23 cellular contexts compared by ENCODE assay signal in the genomic region with DNA sequence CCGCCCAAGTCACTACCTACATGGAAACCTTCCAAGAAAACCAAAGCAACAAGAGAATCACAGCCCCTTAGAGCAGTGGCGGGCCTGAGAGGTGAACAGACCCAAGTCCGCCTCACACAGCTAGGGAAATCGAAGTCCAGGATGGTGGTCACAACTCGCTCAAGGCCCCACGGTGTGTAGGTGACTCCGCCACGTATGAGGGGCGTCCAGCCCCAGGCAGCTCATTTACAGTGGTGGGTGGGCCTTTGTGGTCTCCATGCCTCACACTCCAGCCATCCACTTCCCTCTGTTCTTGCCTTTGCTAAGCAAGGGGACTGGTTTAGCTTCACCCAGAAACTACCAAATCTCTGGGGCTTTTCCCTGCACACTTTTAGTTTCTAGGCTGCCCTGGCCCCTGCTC.
"Had no signal": no experiment of that assay in that cellular context is flagged by ENCODE, and none has a peak within 500 bp of the region (broad histone marks: within the 10 kb centered on the region; RNA-seq: fewer than 3 reads in every experiment).

No MANE protein-coding gene starts in this region.

- ATAC-seq: activated CD8-positive, alpha-beta T cell treated with anti-CD3 and anti-CD28 coated beads, Interleukin-2, amount 10 ng/mL, durations not matched to agents 7 days and 5 days; activated naive CD4-positive, alpha-beta T cell treated with anti-CD3 and anti-CD28 coated beads, Interleukin-2, amount 50 U/mL, for 72 hours; effector memory CD8-positive, alpha-beta T cell; naive thymus-derived CD8-positive, alpha-beta T cell; stimulated activated naive CD8-positive, alpha-beta T cell treated with anti-CD3 and anti-CD28 coated beads, Interleukin-15, Interleukin-2, amounts not matched to agents 100 U/mL and 50 U/mL, for 24 hours; upper lobe of right lung had no signal

- H3K79me2 ChIP-seq: hepatocyte had no signal

- H3K27me3 ChIP-seq: colonic mucosa, dorsolateral prefrontal cortex, ovary had no signal

- H3K27ac Mint-ChIP-seq: activated CD4-positive, alpha-beta T cell treated with anti-CD3 and anti-CD28 coated beads, Interleukin-2, amount 10 ng/mL, durations not matched to agents 7 days and 5 days; activated CD8-positive, alpha-beta T cell treated with anti-CD3 and anti-CD28 coated beads, Interleukin-2, amount 10 ng/mL, durations not matched to agents 7 days and 5 days; activated naive CD4-positive, alpha-beta T cell treated with anti-CD3 and anti-CD28 coated beads, Interleukin-2, amount 50 U/mL, for 72 hours; activated T-helper 1 cell treated with anti-CD3 and anti-CD28 coated beads, Interleukin-12 subunit alpha, Interleukin-12 subunit beta, Interleukin-2, Interleukin-4 antibody, amounts not matched to agents 30 ng/mL and 10 ng/mL and 1 ng/mL, durations not matched to agents 14 hours and 24 hours and 36 hours; effector memory CD8-positive, alpha-beta T cell; immature natural killer cell; mesothelial cell of epicardium had no signal

- H3K4me3 Mint-ChIP-seq: activated CD4-positive, alpha-beta T cell treated with anti-CD3 and anti-CD28 coated beads, Interleukin-2, amount 10 ng/mL, durations not matched to agents 7 days and 5 days; activated CD8-positive, alpha-beta T cell treated with anti-CD3 and anti-CD28 coated beads, Interleukin-2, amount 10 ng/mL, durations not matched to agents 7 days and 5 days; activated T-helper 1 cell treated with anti-CD3 and anti-CD28 coated beads, Interleukin-12 subunit alpha, Interleukin-12 subunit beta, Interleukin-2, Interleukin-4 antibody, amounts not matched to agents 30 ng/mL and 10 ng/mL and 1 ng/mL, durations not matched to agents 14 hours and 24 hours and 36 hours; central memory CD8-positive, alpha-beta T cell; effector memory CD8-positive, alpha-beta T cell; immature natural killer cell; mesothelial cell of epicardium had no signal

- H3K4me1 ChIP-seq: prostate gland had no signal

- H3K36me3 Mint-ChIP-seq: activated naive CD4-positive, alpha-beta T cell treated with anti-CD3 and anti-CD28 coated beads, Interleukin-2, amount 50 U/mL, for 72 hours; immature natural killer cell; mesothelial cell of epicardium; naive thymus-derived CD8-positive, alpha-beta T cell had no signal

- DNase-seq: activated CD4-positive, alpha-beta T cell treated with anti-CD3 and anti-CD28 coated beads, Interleukin-2, amount 10 ng/mL, durations not matched to agents 7 days and 5 days; activated CD4-positive, CD25-positive, alpha-beta regulatory T cell treated with anti-CD3 and anti-CD28 coated beads, Interleukin-2, amount 50 U/mL, for 72 hours; activated CD8-positive, alpha-beta T cell treated with anti-CD3 and anti-CD28 coated beads, Interleukin-2, amount 10 ng/mL, durations not matched to agents 7 days and 5 days; colonic mucosa; effector memory CD8-positive, alpha-beta T cell; glutamatergic neuron; immature natural killer cell; kidney glomerular epithelial cell; stimulated activated CD4-positive, alpha-beta T cell treated with anti-CD3 and anti-CD28 coated beads, Interleukin-12 subunit alpha, Interleukin-12 subunit beta, amount 100 ng/mL, for 4 hours; stimulated activated CD4-positive, alpha-beta T cell treated with anti-CD3 and anti-CD28 coated beads, Interleukin-4, amount 100 ng/mL, for 4 hours; stimulated activated naive CD8-positive, alpha-beta T cell treated with anti-CD3 and anti-CD28 coated beads, Interleukin-15, Interleukin-2, amounts not matched to agents 100 U/mL and 50 U/mL, for 24 hours; upper lobe of right lung; WERI-Rb-1 had no signal

- H3K36me3 ChIP-seq: colonic mucosa, left lung, ovary, prostate gland, upper lobe of right lung had no signal

- H3K9me3 Mint-ChIP-seq: activated CD4-positive, alpha-beta T cell treated with anti-CD3 and anti-CD28 coated beads, Interleukin-2, amount 10 ng/mL, durations not matched to agents 7 days and 5 days; activated naive CD4-positive, alpha-beta T cell treated with anti-CD3 and anti-CD28 coated beads, Interleukin-2, amount 50 U/mL, for 72 hours; activated T-helper 1 cell treated with anti-CD3 and anti-CD28 coated beads, Interleukin-12 subunit alpha, Interleukin-12 subunit beta, Interleukin-2, Interleukin-4 antibody, amounts not matched to agents 30 ng/mL and 10 ng/mL and 1 ng/mL, durations not matched to agents 14 hours and 24 hours and 36 hours; central memory CD8-positive, alpha-beta T cell; effector memory CD8-positive, alpha-beta T cell; immature natural killer cell; mesothelial cell of epicardium; naive thymus-derived CD8-positive, alpha-beta T cell had no signal

- H3K4me2 ChIP-seq: hepatocyte had no signal

- H3K9me3 ChIP-seq: colonic mucosa, left lung, ovary, prostate gland, upper lobe of right lung had no signal

- H2AFZ ChIP-seq: hepatocyte had no signal

- H3K4me3 ChIP-seq: colonic mucosa, dorsolateral prefrontal cortex, hepatocyte, left lung, ovary, prostate gland, upper lobe of right lung had no signal

- H3K27ac ChIP-seq: colonic mucosa, dorsolateral prefrontal cortex, hepatocyte, left lung, ovary, prostate gland, upper lobe of right lung had no signal
